ENCODE assay signal across 8 cellular contexts in genomic region chrX:48540015-48540350, GRCh38.
DNase-seq lines count a peak whose midpoint lies in the region; ATAC-seq and TF ChIP-seq lines count a peak whose summit lies in the region.

No MANE protein-coding gene starts in this region.

- H2AFZ ChIP-seq in DND-41 (ENCODE audit: low read depth, low read length): peak overlapping the region; percentile 76

- peak; percentile 50 for ATAC-seq in DND-41 (ENCODE audit: insufficient read depth, low read depth)
- ATAC-seq in GM21447 (IDR thresholded peaks at IDR 0.05; ENCODE audit: unreplicated experiment): peak; percentile 35
- ATAC-seq in effector memory CD8-positive, alpha-beta T cell (replicated peaks): peak; percentile 44
- peak; percentile 63 for ATAC-seq in stimulated activated naive CD8-positive, alpha-beta T cell treated with anti-CD3 and anti-CD28 coated beads, Interleukin-15, Interleukin-2, amounts not matched to agents 100 U/mL and 50 U/mL, for 24 hours
- ATAC-seq in HG02970 (IDR thresholded peaks at IDR 0.05; ENCODE audit: low FRiP score, unreplicated experiment): no peak

- peak overlapping the region; percentile 79 for H3K4me2 ChIP-seq in DND-41 (ENCODE audit: insufficient read depth, low read length)

- H3K9me3 ChIP-seq in DND-41 (ENCODE audit: insufficient read depth, low read length, severe bottlenecking): no peaks in the 10 kb centered on the region
- H3K9me3 ChIP-seq in KOPT-K1 (ENCODE audit: insufficient read depth, low read length, poor library complexity, severe bottlenecking): no peaks in the 10 kb centered on the region
- no peaks in the 10 kb centered on the region for H3K9me3 ChIP-seq in mucosa of stomach (ENCODE audit: control insufficient read depth, low read length)

- H3K4me3 ChIP-seq in DND-41 (ENCODE audit: low read depth in 1 of 2, low read length in 2 of 2): peak overlapping the region; percentile 86 to 93; a peak in 3 of 4 replicates
- H3K4me3 ChIP-seq in mucosa of stomach (ENCODE audit: low read length): peak overlapping the region; percentile 36

- H3K9ac ChIP-seq in DND-41 (ENCODE audit: low read depth, low read length): peak overlapping the region; percentile 79
- H3K9ac ChIP-seq in mucosa of stomach (ENCODE audit: low read length): peak overlapping the region; percentile 80

- H3K27ac Mint-ChIP-seq in effector memory CD8-positive, alpha-beta T cell: peak overlapping the region; percentile 91 to 92

- H3K9me3 Mint-ChIP-seq in effector memory CD8-positive, alpha-beta T cell: no peaks in the 10 kb centered on the region

- H3K4me3 Mint-ChIP-seq in effector memory CD8-positive, alpha-beta T cell: peak overlapping the region; percentile 82 to 92

- H3K27me3 Mint-ChIP-seq in effector memory CD8-positive, alpha-beta T cell: no peaks in the 10 kb centered on the region

- H3K27me3 ChIP-seq in DND-41 (ENCODE audit: insufficient read depth, low read length, poor library complexity) (no peaks in the 10 kb centered on the region), mucosa of stomach (ENCODE audit: control insufficient read depth, insufficient read depth, low read length) (no peaks in the 10 kb centered on the region)

- H3K4me1 ChIP-seq in DND-41 (ENCODE audit: insufficient read depth, low read length) (peaks cover 22% of the 10 kb centered on the region), mucosa of stomach (ENCODE audit: control insufficient read depth, insufficient read depth, low read length) (no peaks in the 10 kb centered on the region)

- no peak for TF ChIP-seq CTCF in DND-41 (IDR thresholded peaks at IDR 0.05; ENCODE audit: borderline replicate concordance, extremely low read depth, low read length, poor library complexity, severe bottlenecking)

- peaks cover 15 to 19% of the 10 kb centered on the region in 2 donors for H3K4me1 Mint-ChIP-seq in effector memory CD8-positive, alpha-beta T cell (ENCODE audit: low read depth in 2 of 2)

- H3K79me2 ChIP-seq in DND-41 (ENCODE audit: insufficient read depth, low read length): peaks cover 25% of the 10 kb centered on the region

- H3K27ac ChIP-seq in DND-41 (ENCODE audit: low read length) (peak overlapping the region; percentile 86), KOPT-K1 (ENCODE audit: low read depth, low read length, poor library complexity, severe bottlenecking) (peak overlapping the region; percentile 77)

- H3K36me3 ChIP-seq in DND-41 (ENCODE audit: insufficient read depth, low read length) (peaks cover 24% of the 10 kb centered on the region), KOPT-K1 (ENCODE audit: insufficient read depth, low read length) (peaks cover 34% of the 10 kb centered on the region), mucosa of stomach (ENCODE audit: control insufficient read depth, insufficient read depth, low read length) (no peaks in the 10 kb centered on the region)

- H4K20me1 ChIP-seq in DND-41 (ENCODE audit: insufficient read depth, low read length): no peaks in the 10 kb centered on the region

- peaks cover 45% of the 10 kb centered on the region for H3K36me3 Mint-ChIP-seq in effector memory CD8-positive, alpha-beta T cell (ENCODE audit: insufficient read depth)

- peak; percentile 61 for DNase-seq in DND-41
- DNase-seq in activated CD4-positive, alpha-beta T cell treated with anti-CD3 and anti-CD28 coated beads for 48 hours: peak; percentile 68
- peak; percentile 38 to 57 (median 49) for DNase-seq in effector memory CD8-positive, alpha-beta T cell
- peak; percentile 56 for DNase-seq in stimulated activated naive CD8-positive, alpha-beta T cell treated with anti-CD3 and anti-CD28 coated beads, Interleukin-15, Interleukin-2, amounts not matched to agents 100 U/mL and 50 U/mL, for 24 hours
